Comparison of ENCODE assay signal across 8 cellular contexts in genomic region chr6:37595859-37596258, GRCh38.
"Had no signal": no experiment of that assay in that cellular context is flagged by ENCODE, and none has a peak within 500 bp of the region (broad histone marks: within the 10 kb centered on the region; RNA-seq: fewer than 3 reads in every experiment).

No MANE protein-coding gene starts in this region.

- H3K9ac ChIP-seq: GM23248, KMS-11 had no signal

- H3K4me2 ChIP-seq: KMS-11 had no signal

- H3K27ac ChIP-seq: GM23248, HL-60, KMS-11 had no signal

- H3K4me3 ChIP-seq: GM23248, HAP-1 had no signal

- DNase-seq: GM23248, GOT3, H7, HFFc6, KBM-7 had no signal

- H2AFZ ChIP-seq: GM23248 had no signal

- H3K4me1 ChIP-seq: HAP-1 had no signal

- H3K9me3 ChIP-seq: HAP-1 had no signal

- H3K36me3 ChIP-seq: HAP-1 had no signal
